Comparison of ENCODE assay signal across 13 cellular contexts in genomic region chr11:112612283-112612849, GRCh38.
DNase-seq lines count a peak whose midpoint lies in the region; FAIRE-seq and TF ChIP-seq lines count a peak whose summit lies in the region.
"Had no signal": no experiment of that assay in that cellular context is flagged by ENCODE, and none has a peak within 500 bp of the region (broad histone marks: within the 10 kb centered on the region; RNA-seq: fewer than 3 reads in every experiment).

No MANE protein-coding gene starts in this region.

- intact Hi-C loops in stomach (cut with DNase I; ENCODE audit: low total_unique reads): no loop called here

- H3K9ac ChIP-seq in astrocyte (ENCODE audit: low read length) (no peak overlapping the region), MM.1S (ENCODE audit: low read length) (no peak overlapping the region)

- H3K27me3 Mint-ChIP-seq in astrocyte (ENCODE audit: low read depth, unreplicated experiment): peaks cover 9% of the 10 kb centered on the region

- H3K36me3 ChIP-seq in BE2C (no peaks in the 10 kb centered on the region), astrocyte (ENCODE audit: insufficient read depth, low read length) (no peaks in the 10 kb centered on the region), stomach (no peaks in the 10 kb centered on the region), MM.1S (replicated peaks; ENCODE audit: insufficient read depth, low read length) (no peaks in the 10 kb centered on the region)
- no peaks in the 10 kb centered on the region for H3K36me3 ChIP-seq in effector memory CD4-positive, alpha-beta T cell (ENCODE audit: control insufficient read depth, insufficient read depth, low read length)

- peak overlapping the region; percentile 69 for H3K4me2 ChIP-seq in astrocyte (ENCODE audit: low read length)
- H3K4me2 ChIP-seq in MM.1S (ENCODE audit: low read depth, low read length): no peak overlapping the region

- H3K27ac ChIP-seq in astrocyte (ENCODE audit: low read depth, low read length): peak overlapping the region; percentile 59
- H3K27ac ChIP-seq in effector memory CD4-positive, alpha-beta T cell (ENCODE audit: insufficient read depth, low read length, poor library complexity, severe bottlenecking): no peak overlapping the region
- no peak overlapping the region for H3K27ac ChIP-seq in stomach
- H3K27ac ChIP-seq in MM.1S (ENCODE audit: low read length): no peak overlapping the region
- H3K27ac ChIP-seq: psoas muscle had no signal

- H2AFZ ChIP-seq in astrocyte (ENCODE audit: low read depth, low read length) (no peak overlapping the region), MM.1S (ENCODE audit: low read length) (no peak overlapping the region)

- peaks cover under 1% of the 10 kb centered on the region for H3K36me3 Mint-ChIP-seq in astrocyte (ENCODE audit: low read depth, unreplicated experiment)

- TF ChIP-seq CTCF in BE2C (IDR thresholded peaks at IDR 0.05; ENCODE audit: low read depth, low read length) (no peak), astrocyte (IDR thresholded peaks at IDR 0.05; ENCODE audit: insufficient read depth, low read depth, low read length) (no peak), stomach (IDR thresholded peaks at IDR 0.05) (no peak), MM.1S (IDR thresholded peaks at IDR 0.05; ENCODE audit: low read length) (no peak)

- no peaks in the 10 kb centered on the region for H3K9me2 ChIP-seq in MM.1S (replicated peaks; ENCODE audit: insufficient read depth, low read length)

- no peaks in the 10 kb centered on the region for H3K27me3 ChIP-seq in BE2C
- H3K27me3 ChIP-seq in astrocyte (ENCODE audit: insufficient read depth, low read length): no peaks in the 10 kb centered on the region
- no peaks in the 10 kb centered on the region for H3K27me3 ChIP-seq in effector memory CD4-positive, alpha-beta T cell (replicated peaks; ENCODE audit: control insufficient read depth, insufficient read depth, low read length, poor library complexity, severe bottlenecking)
- H3K27me3 ChIP-seq in stomach: no peaks in the 10 kb centered on the region
- no peaks in the 10 kb centered on the region for H3K27me3 ChIP-seq in MM.1S (replicated peaks; ENCODE audit: insufficient read depth, low read length)

- H3K27ac Mint-ChIP-seq in astrocyte (ENCODE audit: unreplicated experiment): peak overlapping the region; percentile 63

- no peak for FAIRE-seq in astrocyte (lab: Jason Lieb, UNC)
- FAIRE-seq: colon, K562 had no signal

- H3K4me1 ChIP-seq in BE2C: peaks cover 23% of the 10 kb centered on the region
- peaks cover 29% of the 10 kb centered on the region for H3K4me1 ChIP-seq in astrocyte (ENCODE audit: insufficient read depth, low read length)
- no peaks in the 10 kb centered on the region for H3K4me1 ChIP-seq in effector memory CD4-positive, alpha-beta T cell (ENCODE audit: control insufficient read depth, insufficient read depth, low read length, poor library complexity, severe bottlenecking)
- peaks cover 0 to 22% (median 7%) of the 10 kb centered on the region in 4 donors for H3K4me1 ChIP-seq in stomach
- H3K4me1 ChIP-seq in MM.1S (ENCODE audit: low read length): no peaks in the 10 kb centered on the region

- no peaks in the 10 kb centered on the region for H4K20me1 ChIP-seq in astrocyte (ENCODE audit: insufficient read depth, low read length)
- H4K20me1 ChIP-seq in MM.1S (ENCODE audit: insufficient read depth, low read length): no peaks in the 10 kb centered on the region

- H3K4me1 Mint-ChIP-seq in astrocyte (ENCODE audit: low read depth, unreplicated experiment): peaks cover 25% of the 10 kb centered on the region

- DNase-seq in BE2C (peak; percentile 57), NCI-H146 treated with DMSO at 0.1 percent for 48 hours (lab: John Stamatoyannopoulos, UW; ENCODE audit: unreplicated experiment) (peak; percentile 24), astrocyte (ENCODE audit: low read depth) (no peak), islet precursor cell (peak; percentile 70), stomach (no peak), OCI-M1 (lab: John Stamatoyannopoulos, UW) (no peak), MM.1S (no peak)
- no peak for DNase-seq in effector memory CD4-positive, alpha-beta T cell
- DNase-seq: psoas muscle; Right ventricle myocardium superior; stimulated activated CD4-positive, alpha-beta T cell treated with anti-CD3 and anti-CD28 coated beads, Interleukin-1b, Interleukin-23, amount 100 ng/mL, for 48 hours had no signal

- H3K4me3 Mint-ChIP-seq in astrocyte (ENCODE audit: unreplicated experiment): no peak overlapping the region

- TF ChIP-seq POLR2A in stomach (IDR thresholded peaks at IDR 0.05): no peak

- H3K9me3 ChIP-seq in BE2C (no peaks in the 10 kb centered on the region), astrocyte (ENCODE audit: insufficient read depth, low read depth, low read length) (no peaks in the 10 kb centered on the region), stomach (no peaks in the 10 kb centered on the region), MM.1S (replicated peaks; ENCODE audit: insufficient read depth, low read length) (no peaks in the 10 kb centered on the region)
- no peaks in the 10 kb centered on the region for H3K9me3 ChIP-seq in effector memory CD4-positive, alpha-beta T cell (ENCODE audit: control insufficient read depth, low read length)
- H3K9me3 ChIP-seq: psoas muscle had no signal

- H3K4me3 ChIP-seq in BE2C (ENCODE audit: low read depth, low read length) (no peak overlapping the region), astrocyte (ENCODE audit: insufficient read depth, low read depth, low read length) (no peak overlapping the region), stomach (no peak overlapping the region), MM.1S (ENCODE audit: low read length) (no peak overlapping the region)
- H3K4me3 ChIP-seq in effector memory CD4-positive, alpha-beta T cell (ENCODE audit: insufficient read depth, low read depth, low read length, poor library complexity, severe bottlenecking): no peak overlapping the region
- H3K4me3 ChIP-seq: K562, psoas muscle had no signal

- TF ChIP-seq EP300 in stomach (IDR thresholded peaks at IDR 0.05): no peak

- WGBS in stomach, 5 donors: 35 to 50% (median 43%) methylated on average over 5 of the region's 5 CpGs

- H3K79me2 ChIP-seq in astrocyte (ENCODE audit: insufficient read depth, low read length): no peaks in the 10 kb centered on the region
- no peaks in the 10 kb centered on the region for H3K79me2 ChIP-seq in MM.1S (ENCODE audit: low read length)

- no peaks in the 10 kb centered on the region for H3F3A ChIP-seq in MM.1S (ENCODE audit: insufficient read depth, low read length)

- H3K9me3 Mint-ChIP-seq in astrocyte (ENCODE audit: unreplicated experiment): peaks cover 4% of the 10 kb centered on the region

Comparison
In these comparisons a context has a peak if more than half of its experiments do, and no peak if none do; other contexts are left out.
1. DNase-seq: peak in BE2C (single experiment), NCI-H146 treated with DMSO at 0.1 percent for 48 hours (single experiment) and islet precursor cell (single experiment); none in astrocyte (single experiment), effector memory CD4-positive, alpha-beta T cell (0 of 3), stomach (single experiment), OCI-M1 (single experiment) and MM.1S (single experiment).